In the genomic region with DNA sequence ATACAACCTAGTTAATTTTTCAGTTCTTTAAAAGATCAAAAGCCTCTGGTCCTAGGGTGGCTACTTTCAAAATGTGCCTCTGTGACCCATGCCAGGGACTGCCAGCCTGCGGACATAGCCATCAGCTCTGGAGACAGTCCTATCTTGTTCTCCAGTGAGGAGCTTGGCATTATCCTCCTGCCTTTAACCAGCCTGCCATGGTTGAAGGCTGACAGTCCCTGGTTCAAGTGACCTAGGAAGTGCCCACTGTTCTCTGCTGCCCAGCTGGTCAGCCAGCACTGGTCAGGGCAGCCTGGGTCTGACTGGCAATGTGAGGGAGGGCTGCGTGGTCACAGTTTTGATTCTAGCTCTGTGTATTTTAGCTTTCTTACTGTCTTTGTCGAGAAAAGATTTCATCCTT, we compare ENCODE assay signal across 24 cellular contexts. TPM values are rescaled to one million over a fixed set of nuclear protein-coding genes. Genes with fewer than 3 reads are reported as not detected.
"Had no signal": no experiment of that assay in that cellular context is flagged by ENCODE, and none has a peak within 500 bp of the region (broad histone marks: within the 10 kb centered on the region; RNA-seq: fewer than 3 reads in every experiment).

No MANE protein-coding gene starts in this region.

- H3K4me3 ChIP-seq: colonic mucosa, esophagus muscularis mucosa, gastroesophageal sphincter, neural progenitor cell, smooth muscle cell, stomach, thyroid gland, vagina had no signal

- H3K36me3 Mint-ChIP-seq: immature natural killer cell; naive thymus-derived CD4-positive, alpha-beta T cell; neural progenitor cell had no signal

- H3K9me3 ChIP-seq: colonic mucosa, esophagus muscularis mucosa, thyroid gland, vagina had no signal

- ATAC-seq: foreskin keratinocyte, gastroesophageal sphincter, sciatic nerve had no signal

- H3K4me1 Mint-ChIP-seq: immature natural killer cell; naive thymus-derived CD4-positive, alpha-beta T cell; nephron; neural progenitor cell had no signal

- H3K36me3 ChIP-seq: colonic mucosa, esophagus muscularis mucosa, gastroesophageal sphincter, neural progenitor cell, stomach, thyroid gland, vagina had no signal

- H3K9me3 Mint-ChIP-seq: immature natural killer cell; naive thymus-derived CD4-positive, alpha-beta T cell; neural progenitor cell had no signal

- H3K4me2 ChIP-seq: neural progenitor cell, smooth muscle cell had no signal

- H3K27ac Mint-ChIP-seq: immature natural killer cell; naive thymus-derived CD4-positive, alpha-beta T cell; nephron; neural progenitor cell; progenitor cell of endocrine pancreas had no signal

- H3K4me1 ChIP-seq: colonic mucosa, esophagus muscularis mucosa, foreskin keratinocyte, gastroesophageal sphincter, neural progenitor cell, parathyroid adenoma, stomach, vagina had no signal

- H3K27ac ChIP-seq: colonic mucosa, esophagus muscularis mucosa, foreskin keratinocyte, gastroesophageal sphincter, neural progenitor cell, parathyroid adenoma, stomach, thyroid gland, vagina had no signal

- H3K27me3 ChIP-seq: colonic mucosa, esophagus muscularis mucosa, gastroesophageal sphincter, neural progenitor cell, stomach, thyroid gland, vagina had no signal

- H3K4me3 Mint-ChIP-seq: immature natural killer cell; naive thymus-derived CD4-positive, alpha-beta T cell; nephron; neural progenitor cell had no signal

- H2AFZ ChIP-seq: neural progenitor cell, parathyroid adenoma had no signal

- DNase-seq: colonic mucosa; effector memory CD4-positive, alpha-beta T cell; foreskin keratinocyte; hypothalamus; immature natural killer cell; mesendoderm; midbrain; naive thymus-derived CD4-positive, alpha-beta T cell; stimulated activated CD4-positive, alpha-beta T cell treated with anti-CD3 and anti-CD28 coated beads, Interleukin-12 subunit alpha, Interleukin-12 subunit beta, amount 100 ng/mL, for 4 hours; stimulated activated CD4-positive, alpha-beta T cell treated with anti-CD3 and anti-CD28 coated beads, Interleukin-1b, Interleukin-23, amount 100 ng/mL, for 48 hours; stimulated activated CD4-positive, alpha-beta T cell treated with anti-CD3 and anti-CD28 coated beads, Interleukin-4, amount 100 ng/mL, for 1 hour; stimulated activated CD8-positive, alpha-beta memory T cell treated with anti-CD3 and anti-CD28 coated beads, Interleukin-4, amount 100 ng/mL, for 48 hours; stimulated activated naive CD4-positive, alpha-beta T cell treated with Interleukin-2 at 50 U/mL for 16 hours; stomach; thyroid gland had no signal

- H3K9ac ChIP-seq: neural progenitor cell, parathyroid adenoma had no signal

RNA-seq across cellular contexts. Expression of a gene that starts 18.1 kb away (rescaled TPM):
- polyA plus RNA-seq: immature natural killer cell; naive thymus-derived CD4-positive, alpha-beta T cell had no signal
